Comparison of ENCODE assay signal across 10 cellular contexts in genomic region chr7:6502886-6503285, GRCh38. TPM values are rescaled to one million over a fixed set of nuclear protein-coding genes. Genes with fewer than 3 reads are reported as not detected.
A peak's percentile ranks its signal among the peaks of the same experiment; 100 is the strongest.
DNase-seq lines count a peak whose midpoint lies in the region; ATAC-seq and TF ChIP-seq lines count a peak whose summit lies in the region.
"Had no signal": no experiment of that assay in that cellular context is flagged by ENCODE, and none has a peak within 500 bp of the region (broad histone marks: within the 10 kb centered on the region; RNA-seq: fewer than 3 reads in every experiment).

No MANE protein-coding gene starts in this region.

- no peak for TF ChIP-seq POLR2A in heart left ventricle (IDR thresholded peaks at IDR 0.05)

- H3K36me3 ChIP-seq in heart left ventricle (no peaks in the 10 kb centered on the region), mesodermal cell (ENCODE audit: control insufficient read depth, insufficient read depth, low read length) (no peaks in the 10 kb centered on the region), upper lobe of right lung (no peaks in the 10 kb centered on the region)

- ATAC-seq in heart left ventricle: no peak
- no peak for ATAC-seq in Right ventricle myocardium inferior
- no peak for ATAC-seq in upper lobe of right lung
- ATAC-seq in GM18520 (IDR thresholded peaks at IDR 0.05; ENCODE audit: unreplicated experiment): no peak

- H3K27me3 ChIP-seq in heart left ventricle (no peaks in the 10 kb centered on the region), upper lobe of right lung (no peaks in the 10 kb centered on the region)

- intact Hi-C loops in heart left ventricle (cut with DNase I): no loop called here
- intact Hi-C loops in Right ventricle myocardium inferior (cut with DNase I): no loop called here
- intact Hi-C loops in upper lobe of right lung (cut with DNase I): no loop called here

- H3K4me3 ChIP-seq in heart left ventricle: peak overlapping the region; percentile 60 to 84 (median 68)
- peak overlapping the region; percentile 55 for H3K4me3 ChIP-seq in mesodermal cell (ENCODE audit: extremely low read depth, insufficient read depth, low read length, poor library complexity, severe bottlenecking)
- H3K4me3 ChIP-seq in upper lobe of right lung: peak overlapping the region; percentile 64

- H3K9me3 ChIP-seq in heart left ventricle: no peaks in the 10 kb centered on the region
- no peaks in the 10 kb centered on the region for H3K9me3 ChIP-seq in mesodermal cell (ENCODE audit: control insufficient read depth, low read length)
- H3K9me3 ChIP-seq in upper lobe of right lung: no peaks in the 10 kb centered on the region

- peak overlapping the region in 1 of 5 experiments; percentile 33 for H3K27ac Mint-ChIP-seq in brain

- H3K27me3 Mint-ChIP-seq in brain: peaks cover 38% of the 10 kb centered on the region

- H3K4me3 Mint-ChIP-seq in brain: peak overlapping the region in 4 of 5 experiments; percentile 35 to 94 (median 66)

- H3K9me3 Mint-ChIP-seq in brain: no peaks in the 10 kb centered on the region
- H3K9me3 Mint-ChIP-seq: T-helper 2 cell treated with Interferon-gamma antibody and Interleukin-4, amounts not matched to agents 5 μg/mL and 100 μg/mL, for 36 hours had no signal

- H3K4me1 ChIP-seq in heart left ventricle: peaks cover 0 to 23% (median 8%) of the 10 kb centered on the region in 12 donors
- H3K4me1 ChIP-seq in mesodermal cell (ENCODE audit: control insufficient read depth, insufficient read depth, low read length, poor library complexity, severe bottlenecking): peaks cover 2% of the 10 kb centered on the region
- peaks cover 4% of the 10 kb centered on the region for H3K4me1 ChIP-seq in upper lobe of right lung

- no peak for TF ChIP-seq CTCF in heart left ventricle (IDR thresholded peaks at IDR 0.05)
- no peak for TF ChIP-seq CTCF in brain (conservative IDR thresholded peaks at IDR 0.05)
- no peak for TF ChIP-seq CTCF in upper lobe of right lung (IDR thresholded peaks at IDR 0.05)

- no peaks in the 10 kb centered on the region for H3K36me3 Mint-ChIP-seq in brain

- no peaks in the 10 kb centered on the region for H3K4me1 Mint-ChIP-seq in brain

- H3K27ac ChIP-seq in heart left ventricle (peak overlapping the region in 1 of 12 donors; percentile 71), mesodermal cell (ENCODE audit: low read depth, low read length, severe bottlenecking) (no peak overlapping the region), upper lobe of right lung (no peak overlapping the region)

- WGBS in heart left ventricle, 4 donors: 59 to 67% (median 64%) methylated on average over 12 to 13 of the region's 13 CpGs
- 87 to 92% methylated on average over 4 to 5 of the region's 13 CpGs for WGBS in mesodermal cell (ENCODE audit: insufficient coverage in 2 of 2), 2 experiments

- no peak for DNase-seq in heart left ventricle
- DNase-seq in Right ventricle myocardium inferior (ENCODE audit: missing footprints): no peak
- DNase-seq in upper lobe of right lung: no peak
- DNase-seq in epidermal melanocyte (ENCODE audit: insufficient read length, low spot score): no peak
- DNase-seq in germinal center (ENCODE audit: low spot score): no peak

RNA-seq across cellular contexts. Expression of gene KDELR2, which starts 18.9 kb away (rescaled TPM):
- total RNA-seq in heart left ventricle: 10 to 100 TPM; 35.8 to 86.5 (median 51.1) TPM
- polyA plus RNA-seq in heart left ventricle: 10 to 100 TPM; 29.1 to 96.6 TPM
- 57.7 TPM for total RNA-seq in Right ventricle myocardium inferior
- 68.1 TPM for polyA plus RNA-seq in brain (ENCODE audit: insufficient read depth, low read depth, low replicate concordance)
- polyA plus RNA-seq in mesodermal cell (2013, experiment 1 of 2): 219 TPM
- 199 TPM for polyA plus RNA-seq in mesodermal cell (2013, experiment 2 of 2)
- total RNA-seq in upper lobe of right lung: 116 TPM

RNA-seq across cellular contexts. Expression of gene GRID2IP, which starts 48.4 kb away (rescaled TPM):
- total RNA-seq in heart left ventricle (under 1 TPM in 3 of 9 donors, not detected in 6; 0.08 to 0.16 (median 0.08) TPM), Right ventricle myocardium inferior (not detected), upper lobe of right lung (0.46 TPM)
- polyA plus RNA-seq in heart left ventricle (under 1 TPM in 1 of 2 donors, not detected in 1; 0.01 TPM), brain (ENCODE audit: insufficient read depth, low read depth, low replicate concordance) (0.25 TPM)
- polyA plus RNA-seq in mesodermal cell (2013, experiment 1 of 2): 0.52 TPM
- 0.40 TPM for polyA plus RNA-seq in mesodermal cell (2013, experiment 2 of 2)
- total RNA-seq: LHCN-M2 had no signal

RNA-seq across cellular contexts. Expression of gene DAGLB, which starts 55.1 kb away (rescaled TPM):
- total RNA-seq in heart left ventricle (10 to 100 TPM in 3 of 9 donors, 1 to 10 TPM in 6; 5.3 to 14.7 (median 7.4) TPM), Right ventricle myocardium inferior (6.7 TPM), upper lobe of right lung (34.7 TPM)
- polyA plus RNA-seq in heart left ventricle (10 to 100 TPM in 1 of 2 donors, 1 to 10 TPM in 1; 4.1 to 17.2 TPM), brain (ENCODE audit: insufficient read depth, low read depth, low replicate concordance) (17.5 TPM)
- polyA plus RNA-seq in mesodermal cell (2013, experiment 1 of 2): 14.7 TPM
- polyA plus RNA-seq in mesodermal cell (2013, experiment 2 of 2): 13.1 TPM
